ENCODE assay signal across 9 cellular contexts in the genomic region with DNA sequence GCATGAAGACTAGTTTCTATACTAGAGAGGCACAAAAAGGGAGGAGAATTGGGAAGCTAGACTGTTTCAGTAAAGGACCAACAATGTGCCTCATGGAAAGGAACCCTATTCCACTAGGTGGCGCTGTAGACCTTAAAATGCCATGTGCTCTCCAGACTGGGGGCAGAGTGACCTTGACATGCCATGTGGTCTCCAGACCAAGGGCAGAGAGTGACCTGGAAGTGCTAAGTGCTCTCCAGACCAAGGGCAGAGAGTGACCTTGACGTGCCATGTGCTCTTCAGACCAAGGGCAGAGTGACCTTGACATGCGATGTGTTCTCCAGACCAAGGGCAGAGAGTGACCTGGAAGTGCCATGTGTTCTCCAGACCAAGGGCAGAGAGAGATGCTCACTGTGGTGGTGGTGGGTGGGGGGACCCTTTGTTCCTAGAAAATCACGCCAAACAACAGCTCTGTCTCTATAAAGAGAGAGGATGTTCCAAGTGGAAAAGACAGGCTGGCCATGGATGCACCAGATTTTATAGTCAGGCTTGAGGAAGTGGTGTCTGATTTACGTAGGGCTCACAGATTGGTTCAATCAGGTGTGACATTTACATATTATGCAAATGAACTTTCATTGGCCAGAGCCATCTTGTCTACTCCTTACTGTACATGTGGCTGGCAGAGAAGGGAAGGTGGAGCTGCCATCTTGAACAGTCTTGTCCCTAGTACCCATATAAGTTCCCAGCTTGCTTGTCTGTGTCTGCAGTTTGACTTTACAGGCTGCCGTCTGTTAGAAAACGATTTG.
DNase-seq lines count a peak whose midpoint lies in the region; ATAC-seq and TF ChIP-seq lines count a peak whose summit lies in the region.
"Had no signal": no experiment of that assay in that cellular context is flagged by ENCODE, and none has a peak within 500 bp of the region (broad histone marks: within the 10 kb centered on the region; RNA-seq: fewer than 3 reads in every experiment).

No MANE protein-coding gene starts in this region.

- H3K79me2 ChIP-seq in hepatocyte = no peaks in the 10 kb centered on the region

- H3K27ac ChIP-seq in A673 (ENCODE audit: low read depth, low read length, poor library complexity, severe bottlenecking) = no peak overlapping the region
- no peak overlapping the region for H3K27ac ChIP-seq in RWPE2 (ENCODE audit: poor library complexity, severe bottlenecking)
- no peak overlapping the region for H3K27ac ChIP-seq in hepatocyte
- H3K27ac ChIP-seq in tibial nerve = no peak overlapping the region
- H3K27ac ChIP-seq: cardiac muscle cell had no signal

- TF ChIP-seq POLR2A in tibial nerve (IDR thresholded peaks at IDR 0.05) = no peak

- ATAC-seq in RWPE2 (ENCODE audit: low read depth) (no peak), HG03159 (IDR thresholded peaks at IDR 0.05; ENCODE audit: unreplicated experiment) (no peak)

- H3K27me3 ChIP-seq in A673 (replicated peaks; ENCODE audit: insufficient read depth, low read depth, low read length, poor library complexity) = no peaks in the 10 kb centered on the region
- no peaks in the 10 kb centered on the region for H3K27me3 ChIP-seq in RWPE2 (ENCODE audit: insufficient read depth, poor library complexity, severe bottlenecking)
- no peaks in the 10 kb centered on the region for H3K27me3 ChIP-seq in hepatocyte
- no peaks in the 10 kb centered on the region for H3K27me3 ChIP-seq in tibial nerve
- H3K27me3 ChIP-seq: cardiac muscle cell had no signal

- no peak overlapping the region for H2AFZ ChIP-seq in hepatocyte

- CTCF ChIA-PET in A673 (lab: Charles Lee) = interaction anchor here (1.5 kb wide), 1 partner anchor 315 kb away, joined by 9 read pairs; no protein-coding TSS in a partner anchor

- no peak for TF ChIP-seq EP300 in tibial nerve (IDR thresholded peaks at IDR 0.05)

- no peaks in the 10 kb centered on the region for H3K36me3 ChIP-seq in A673 (ENCODE audit: insufficient read depth, low read length, poor library complexity, severe bottlenecking)
- no peaks in the 10 kb centered on the region for H3K36me3 ChIP-seq in RWPE2 (ENCODE audit: low read depth)
- H3K36me3 ChIP-seq in hepatocyte (replicated peaks; ENCODE audit: insufficient read depth, low read depth) = no peaks in the 10 kb centered on the region
- no peaks in the 10 kb centered on the region for H3K36me3 ChIP-seq in tibial nerve
- H3K36me3 ChIP-seq: cardiac muscle cell had no signal

- intact Hi-C loops in A673 (cut with micrococcal nuclease; ENCODE audit: unreplicated experiment) = loop anchor here (2.0 to 5.0 kb wide), 3 partner anchors 302 to 532 kb away; no protein-coding TSS in a partner anchor

- WGBS in hepatocyte (ENCODE audit: low lambda C conversion rate, missing lambda C conversion rate) = 81% methylated on average over 7 of the region's 7 CpGs
- 70 to 79% methylated on average over 7 of the region's 7 CpGs for WGBS in tibial nerve, 2 donors

- DNase-seq in A673 (ENCODE audit: low spot score) (peak; percentile 63), HuH-7 (ENCODE audit: low spot score) (peak; percentile 3), RWPE2 (ENCODE audit: low spot score) (no peak), hepatocyte (ENCODE audit: low spot score) (peak; percentile 61), tibial nerve (ENCODE audit: low spot score in 2 of 2) (no peak), DMS114 treated with DMSO at 0.1 percent for 48 hours (lab: John Stamatoyannopoulos, UW; ENCODE audit: unreplicated experiment) (no peak)

- H3K4me3 ChIP-seq in A673 (ENCODE audit: low read depth, low read length, poor library complexity, severe bottlenecking) = no peak overlapping the region
- H3K4me3 ChIP-seq in RWPE2 (ENCODE audit: severe bottlenecking) = no peak overlapping the region
- no peak overlapping the region for H3K4me3 ChIP-seq in hepatocyte
- H3K4me3 ChIP-seq in tibial nerve = no peak overlapping the region
- H3K4me3 ChIP-seq: cardiac muscle cell had no signal

- H3K4me2 ChIP-seq in hepatocyte = no peak overlapping the region

- TF ChIP-seq CTCF in A673 (conservative IDR thresholded peaks at IDR 0.05; ENCODE audit: low read depth, low read length) = peak; percentile 70
- peak; percentile 73 for TF ChIP-seq CTCF in GM12872 (IDR thresholded peaks at IDR 0.05; ENCODE audit: insufficient read depth, low read depth, low read length)
- TF ChIP-seq CTCF in RWPE2 (IDR thresholded peaks at IDR 0.05; ENCODE audit: poor library complexity, severe bottlenecking) = peak; percentile 45
- peak; percentile 58 for TF ChIP-seq CTCF in hepatocyte (IDR thresholded peaks at IDR 0.05; ENCODE audit: poor library complexity)
- peak; percentile 24 to 47 (median 34) for TF ChIP-seq CTCF in tibial nerve (IDR thresholded peaks at IDR 0.05)

- H3K9me3 ChIP-seq in A673 (ENCODE audit: low read depth, low read length, poor library complexity, severe bottlenecking) (no peaks in the 10 kb centered on the region), RWPE2 (ENCODE audit: severe bottlenecking) (no peaks in the 10 kb centered on the region), hepatocyte (ENCODE audit: low read depth) (no peaks in the 10 kb centered on the region), tibial nerve (peaks cover 0 to 2% (median 0%) of the 10 kb centered on the region in 4 donors)

- H3K4me1 ChIP-seq in A673 (ENCODE audit: insufficient read depth, low read length, poor library complexity, severe bottlenecking) (no peaks in the 10 kb centered on the region), RWPE2 (ENCODE audit: insufficient read depth, poor library complexity, severe bottlenecking) (no peaks in the 10 kb centered on the region), hepatocyte (ENCODE audit: insufficient read depth) (no peaks in the 10 kb centered on the region), tibial nerve (no peaks in the 10 kb centered on the region)

- H4K20me1 ChIP-seq in hepatocyte (ENCODE audit: insufficient read depth, poor library complexity, severe bottlenecking) = no peaks in the 10 kb centered on the region

- POLR2A ChIA-PET in A673 (lab: Charles Lee; ENCODE audit: low non-redundant PET) = no interaction called here

- no TSS peak for BruUV-seq in A673 (replicated peaks; lab: Mats Ljungman, UMichigan)

- H3K9me2 ChIP-seq in hepatocyte (replicated peaks; ENCODE audit: insufficient read depth) = no peaks in the 10 kb centered on the region

Comparison
In these comparisons a context has a peak if more than half of its experiments do, and no peak if none do; other contexts are left out.
1. DNase-seq: peak in A673 (single experiment), HuH-7 (single experiment) and hepatocyte (single experiment); none in RWPE2 (single experiment), tibial nerve (0 of 2) and DMS114 treated with DMSO at 0.1 percent for 48 hours (single experiment).
2. Peak in every context shown above with its lines, with median percentiles within 50 percentile points of each other: CTCF ChIP-seq.